ENCODE assay signal across 1 cellular context in the genomic region with DNA sequence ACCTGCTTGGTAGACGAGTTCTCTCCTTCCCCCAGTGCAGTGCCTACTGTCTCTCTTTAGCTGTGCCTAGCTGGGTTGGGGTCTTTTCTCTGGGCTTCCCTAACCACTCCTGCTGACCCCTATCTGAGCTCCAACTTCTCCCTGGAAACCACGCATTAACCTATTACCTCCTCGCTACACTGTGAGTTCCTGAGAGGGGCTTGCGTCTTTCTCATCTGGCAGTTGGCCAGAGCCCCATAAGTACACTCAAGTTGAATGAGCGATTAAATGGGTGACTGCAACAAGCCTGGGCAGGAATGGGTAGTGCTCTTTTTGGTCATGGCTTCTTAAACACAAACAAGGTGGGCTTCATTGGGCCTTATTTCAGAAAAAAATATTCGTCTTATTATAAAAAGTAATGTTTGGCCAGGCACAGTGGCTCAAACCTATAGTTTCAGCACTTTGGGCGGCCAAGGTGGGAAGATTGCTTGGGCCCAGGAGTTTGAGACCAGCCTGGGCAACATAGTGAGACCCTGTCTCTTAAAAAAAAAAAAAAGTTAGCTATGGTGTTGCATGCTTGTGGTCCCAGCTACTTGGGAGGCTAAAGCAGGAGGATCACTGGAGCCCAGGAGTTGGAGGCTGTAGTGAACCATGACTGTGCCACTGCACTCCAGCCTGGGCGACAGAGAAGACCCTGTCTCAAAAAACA.
TF ChIP-seq lines count a peak whose summit lies in the region.

No MANE protein-coding gene starts in this region.

TF ChIP-seq in HepG2, 621 proteins besides CTCF, POLR2A, EP300 and RAD21 (continued from another document):
- TF ChIP-seq, protein P1, sequence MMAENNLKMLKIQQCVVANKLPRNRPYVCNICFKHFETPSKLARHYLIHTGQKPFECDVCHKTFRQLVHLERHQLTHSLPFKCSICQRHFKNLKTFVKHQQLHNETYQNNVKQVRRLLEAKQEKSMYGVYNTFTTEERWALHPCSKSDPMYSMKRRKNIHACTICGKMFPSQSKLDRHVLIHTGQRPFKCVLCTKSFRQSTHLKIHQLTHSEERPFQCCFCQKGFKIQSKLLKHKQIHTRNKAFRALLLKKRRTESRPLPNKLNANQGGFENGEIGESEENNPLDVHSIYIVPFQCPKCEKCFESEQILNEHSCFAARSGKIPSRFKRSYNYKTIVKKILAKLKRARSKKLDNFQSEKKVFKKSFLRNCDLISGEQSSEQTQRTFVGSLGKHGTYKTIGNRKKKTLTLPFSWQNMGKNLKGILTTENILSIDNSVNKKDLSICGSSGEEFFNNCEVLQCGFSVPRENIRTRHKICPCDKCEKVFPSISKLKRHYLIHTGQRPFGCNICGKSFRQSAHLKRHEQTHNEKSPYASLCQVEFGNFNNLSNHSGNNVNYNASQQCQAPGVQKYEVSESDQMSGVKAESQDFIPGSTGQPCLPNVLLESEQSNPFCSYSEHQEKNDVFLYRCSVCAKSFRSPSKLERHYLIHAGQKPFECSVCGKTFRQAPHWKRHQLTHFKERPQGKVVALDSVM (CRISPR knock-in tag; IDR thresholded peaks at IDR 0.05): peak; percentile 48; the same call in 1 of the 2 replicates
- no peak for TF ChIP-seq ZNF354B (CRISPR knock-in tag; IDR thresholded peaks at IDR 0.05)
- TF ChIP-seq ZNF891 (CRISPR knock-in tag; IDR thresholded peaks at IDR 0.05): no peak
